ENCODE assay signal across 7 cellular contexts in the genomic region with DNA sequence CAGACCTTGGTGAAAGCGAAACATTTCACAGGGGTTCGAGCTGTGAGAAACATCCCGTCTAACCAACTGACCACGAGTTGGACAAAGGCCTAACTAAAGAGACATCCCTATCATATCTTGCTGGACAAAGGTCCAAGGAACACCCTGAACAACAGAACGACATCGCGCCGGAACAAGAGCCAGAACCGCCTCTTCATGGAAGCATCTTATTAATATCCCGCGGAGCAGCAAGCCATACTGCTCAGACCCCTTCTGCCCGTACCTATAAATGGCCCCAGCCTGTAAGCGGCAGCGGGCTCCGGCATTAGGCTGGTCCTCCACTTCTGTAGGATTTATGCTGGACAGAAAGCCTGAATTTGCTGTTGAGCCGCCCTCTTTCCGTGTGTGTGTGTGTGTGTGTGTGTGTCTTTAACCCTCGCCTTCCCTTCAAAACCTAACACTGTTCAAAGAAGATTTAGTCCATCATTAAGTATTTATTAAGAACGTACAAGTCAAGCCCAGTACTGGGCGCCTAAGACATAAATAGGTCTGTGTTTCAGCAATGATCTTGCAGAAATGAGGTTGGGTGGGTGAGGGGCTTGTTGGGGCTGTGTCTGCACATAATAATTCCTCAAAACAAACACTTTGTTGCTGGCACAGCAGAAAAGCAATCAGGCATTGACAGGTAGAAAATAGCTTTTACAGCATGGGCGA. TPM values are rescaled to one million over a fixed set of nuclear protein-coding genes. Genes with fewer than 3 reads are reported as not detected.
DNase-seq lines count a peak whose midpoint lies in the region; FAIRE-seq and TF ChIP-seq lines count a peak whose summit lies in the region.

No MANE protein-coding gene starts in this region.

- H4K20me1 ChIP-seq in SK-N-SH (ENCODE audit: insufficient read depth): no peaks in the 10 kb centered on the region

- H3K9ac ChIP-seq in SK-N-SH: peak overlapping the region; percentile 51; the same call in 1 of the 2 replicates
- H3K9ac ChIP-seq in skeletal muscle satellite cell (ENCODE audit: low read depth, low read length): peak overlapping the region; percentile 69

- H3F3A ChIP-seq in SK-N-SH (replicated peaks; ENCODE audit: insufficient read depth): peaks cover 4% of the 10 kb centered on the region

- WGBS in SK-N-SH (ENCODE audit: low lambda C conversion rate): 10% methylated on average over 18 of the region's 21 CpGs

- H2AFZ ChIP-seq in SK-N-SH (ENCODE audit: low read depth): peak overlapping the region; percentile 97

- H3K9me3 ChIP-seq in SK-N-SH: no peaks in the 10 kb centered on the region
- no peaks in the 10 kb centered on the region for H3K9me3 ChIP-seq in skeletal muscle satellite cell (replicated peaks; ENCODE audit: low read length)

- no peak for FAIRE-seq in H54 (lab: Jason Lieb, UNC)

- DNase-seq in HK-2 (ENCODE audit: unreplicated experiment) (peak; percentile 12), SK-N-SH (peak; percentile 36), fibroblast of the aortic adventitia (ENCODE audit: low read depth) (peak; percentile 56), iPS-NIHi11 (ENCODE audit: low spot score) (no peak), H54 (ENCODE audit: insufficient read length, low spot score) (no peak)
- DNase-seq in effector CD8-positive, alpha-beta T cell (lab: John Stamatoyannopoulos, UW): no peak

- CTCF ChIA-PET in SK-N-SH (lab: Yijun Ruan, JAX): interaction anchor here (1.1 to 3.7 kb wide), 5 partner anchors 25 to 147 kb away, joined by 3 to 25 read pairs (median 3); no protein-coding TSS in a partner anchor

- H3K9me2 ChIP-seq in SK-N-SH: no peaks in the 10 kb centered on the region

- H3K4me2 ChIP-seq in SK-N-SH (peak overlapping the region; percentile 92), skeletal muscle satellite cell (ENCODE audit: low read length) (peak overlapping the region; percentile 94)

- H3K4me1 ChIP-seq in SK-N-SH (ENCODE audit: control insufficient read depth in 1 of 2, insufficient read depth in 2 of 2, low read depth in 1 of 2, low read length in 1 of 2): peaks cover 0 to 8% of the 10 kb centered on the region in 2 experiments; a peak in 2 of 4 replicates
- peaks cover 9% of the 10 kb centered on the region for H3K4me1 ChIP-seq in skeletal muscle satellite cell (ENCODE audit: control insufficient read depth, insufficient read depth, low read length)

- no peak for TF ChIP-seq POLR2A in H54 (IDR thresholded peaks at IDR 0.05; ENCODE audit: low read depth, low read length)

- H3K36me3 ChIP-seq in SK-N-SH (replicated peaks in 1 of 2; ENCODE audit: control insufficient read depth in 1 of 2, insufficient read depth in 2 of 2, low read length in 1 of 2): no peaks in the 10 kb centered on the region
- no peaks in the 10 kb centered on the region for H3K36me3 ChIP-seq in skeletal muscle satellite cell (ENCODE audit: insufficient read depth, low read length)

- H3K79me2 ChIP-seq in SK-N-SH (ENCODE audit: insufficient read depth): no peaks in the 10 kb centered on the region

- peak overlapping the region; percentile 64 to 75 for H3K4me3 ChIP-seq in SK-N-SH (ENCODE audit: low read depth in 2 of 2, low read length in 1 of 2)
- peak overlapping the region; percentile 86 for H3K4me3 ChIP-seq in fibroblast of the aortic adventitia (ENCODE audit: low read depth, low read length)
- peak overlapping the region; percentile 82 for H3K4me3 ChIP-seq in skeletal muscle satellite cell (ENCODE audit: low read length)

- H3K27ac ChIP-seq in SK-N-SH (ENCODE audit: low read depth in 2 of 2, low read length in 1 of 2): peak overlapping the region; percentile 64 to 84; a peak in 3 of 4 replicates

- TF ChIP-seq CTCF in SK-N-SH (IDR thresholded peaks at IDR 0.05) (no peak), fibroblast of the aortic adventitia (IDR thresholded peaks at IDR 0.05; ENCODE audit: insufficient read depth, low read length) (no peak)

- H3K27me3 ChIP-seq in SK-N-SH (ENCODE audit: insufficient read depth): no peaks in the 10 kb centered on the region
- no peaks in the 10 kb centered on the region for H3K27me3 ChIP-seq in skeletal muscle satellite cell (ENCODE audit: control insufficient read depth, insufficient read depth, low read length)

- no peak for TF ChIP-seq RAD21 in SK-N-SH (IDR thresholded peaks at IDR 0.05; ENCODE audit: low read length)

- POLR2A ChIA-PET in SK-N-SH (lab: Yijun Ruan, JAX): no interaction called here

- TF ChIP-seq EP300 in SK-N-SH (IDR thresholded peaks at IDR 0.05; ENCODE audit: borderline replicate concordance in 1 of 2, low read depth in 1 of 2, low read length in 1 of 2): no peak

TF ChIP-seq in SK-N-SH, 30 proteins besides CTCF, POLR2A, EP300 and RAD21:
- TF ChIP-seq ELF1 (IDR thresholded peaks at IDR 0.05) (no peak), POLR2AphosphoS5 (IDR thresholded peaks at IDR 0.05; ENCODE audit: low read depth, low read length) (peak; percentile 33), NRF1 (IDR thresholded peaks at IDR 0.05; ENCODE audit: low read depth, low read length) (no peak), TEAD4 (IDR thresholded peaks at IDR 0.05; ENCODE audit: borderline replicate concordance, insufficient read depth) (no peak), MXI1 (IDR thresholded peaks at IDR 0.05; ENCODE audit: low read depth, low read length) (0 out of 2 replicates have a peak, but pooled peaks have one; percentile 4)
TF ChIP-seq in SK-N-SH: peak in this region for 2.

RNA-seq across cellular contexts. Expression of gene SLC6A15, which starts 1.9 kb away (rescaled TPM):
- polyA plus RNA-seq in SK-N-SH (2012; rRNA removed): 0.76 and 0.96 TPM in 2 replicates
- 1.2 and 1.6 TPM in 2 replicates for polyA plus RNA-seq in SK-N-SH (2012; cell fraction: cytosol; rRNA removed)
- polyA plus RNA-seq in SK-N-SH (2012; cell fraction: nucleus; rRNA removed): 0.36 and 1.0 TPM in 2 replicates
- 8.9 and 53.3 TPM in 2 replicates for total RNA-seq in fibroblast of the aortic adventitia (ENCODE audit: low replicate concordance)
- total RNA-seq in skeletal muscle satellite cell (2012; rRNA removed): 60.1 and 114 TPM in 2 replicates

Comparison
In these comparisons a context has a peak if more than half of its experiments do, and no peak if none do; other contexts are left out.
1. DNase-seq: peak in HK-2 (single experiment), SK-N-SH (single experiment) and fibroblast of the aortic adventitia (single experiment); none in effector CD8-positive, alpha-beta T cell (single experiment), iPS-NIHi11 (single experiment) and H54 (single experiment).
2. Peak in every context shown above with its lines, with median percentiles within 50 percentile points of each other: H3K4me3 ChIP-seq.